Comparison of ENCODE assay signal across 23 cellular contexts in genomic region chr6:44636576-44637248, GRCh38.
DNase-seq lines count a peak whose midpoint lies in the region; ATAC-seq and TF ChIP-seq lines count a peak whose summit lies in the region.
"Had no signal": no experiment of that assay in that cellular context is flagged by ENCODE, and none has a peak within 500 bp of the region (broad histone marks: within the 10 kb centered on the region; RNA-seq: fewer than 3 reads in every experiment).

No MANE protein-coding gene starts in this region.

- no peak for TF ChIP-seq POLR2A in uterus (IDR thresholded peaks at IDR 0.05)

- DNase-seq in Right ventricle myocardium superior (no peak), left ventricle myocardium superior (no peak), cerebellar cortex (ENCODE audit: low spot score) (peak; percentile 82), fibroblast of the aortic adventitia (ENCODE audit: low read depth) (peak; percentile 84), mammary epithelial cell (no peak), uterus (no peak), SIG-M5 treated with dmso at 0.1 percent for 504 hours (lab: John Stamatoyannopoulos, UW; ENCODE audit: unreplicated experiment) (no peak)
- DNase-seq in activated T-helper 1 cell treated with anti-CD3 and anti-CD28 coated beads, Interleukin-12 subunit alpha, Interleukin-12 subunit beta, Interleukin-2, Interleukin-4 antibody, amounts not matched to agents 30 ng/mL and 10 ng/mL and 1 ng/mL, durations not matched to agents 14 hours and 24 hours and 36 hours (ENCODE audit: low spot score), result no peak
- DNase-seq: 8988T, ACHN, DMS153, DND-41, H7, KG1, MM.1S, NCI-H1417, NCI-H1694, NCI-H2081, NCI-H345, NCI-H524 treated with DMSO at 0.1 percent for 48 hours, NCI-H774, SJCRH30 had no signal

- no peaks in the 10 kb centered on the region for H3K36me3 Mint-ChIP-seq in activated T-helper 1 cell treated with anti-CD3 and anti-CD28 coated beads, Interleukin-12 subunit alpha, Interleukin-12 subunit beta, Interleukin-2, Interleukin-4 antibody, amounts not matched to agents 30 ng/mL and 10 ng/mL and 1 ng/mL, durations not matched to agents 14 hours and 24 hours and 36 hours (ENCODE audit: low read depth)

- intact Hi-C loops in Right ventricle myocardium superior (cut with DNase I), result loop anchor here (10.0 kb wide), 1 partner anchor 152 kb away; no protein-coding TSS in a partner anchor
- intact Hi-C loops in left ventricle myocardium superior (cut with micrococcal nuclease), result no loop called here
- intact Hi-C loops in mammary epithelial cell (cut with micrococcal nuclease), result no loop called here
- intact Hi-C loops in activated T-helper 1 cell treated with anti-CD3 and anti-CD28 coated beads, Interleukin-12 subunit alpha, Interleukin-12 subunit beta, Interleukin-2, Interleukin-4 antibody, amounts not matched to agents 30 ng/mL and 10 ng/mL and 1 ng/mL, durations not matched to agents 14 hours and 24 hours and 36 hours (cut with micrococcal nuclease), result no loop called here
- intact Hi-C loops in uterus (cut with DNase I; ENCODE audit: low total_unique reads), result no loop called here

- H3K9ac ChIP-seq in mammary epithelial cell (ENCODE audit: insufficient read depth, low read length), result no peak overlapping the region

- no peak overlapping the region for H3K27ac ChIP-seq in mammary epithelial cell (ENCODE audit: insufficient read depth, low read depth, low read length)
- H3K27ac ChIP-seq in uterus, result no peak overlapping the region
- H3K27ac ChIP-seq: SJCRH30 had no signal

- no peaks in the 10 kb centered on the region for H3K79me2 ChIP-seq in mammary epithelial cell (ENCODE audit: insufficient read depth, low read length)

- no peak overlapping the region for H3K4me3 Mint-ChIP-seq in activated T-helper 1 cell treated with anti-CD3 and anti-CD28 coated beads, Interleukin-12 subunit alpha, Interleukin-12 subunit beta, Interleukin-2, Interleukin-4 antibody, amounts not matched to agents 30 ng/mL and 10 ng/mL and 1 ng/mL, durations not matched to agents 14 hours and 24 hours and 36 hours

- H3K4me1 Mint-ChIP-seq in activated T-helper 1 cell treated with anti-CD3 and anti-CD28 coated beads, Interleukin-12 subunit alpha, Interleukin-12 subunit beta, Interleukin-2, Interleukin-4 antibody, amounts not matched to agents 30 ng/mL and 10 ng/mL and 1 ng/mL, durations not matched to agents 14 hours and 24 hours and 36 hours (ENCODE audit: low read depth), result peaks cover 3% of the 10 kb centered on the region

- H3K27ac Mint-ChIP-seq in activated T-helper 1 cell treated with anti-CD3 and anti-CD28 coated beads, Interleukin-12 subunit alpha, Interleukin-12 subunit beta, Interleukin-2, Interleukin-4 antibody, amounts not matched to agents 30 ng/mL and 10 ng/mL and 1 ng/mL, durations not matched to agents 14 hours and 24 hours and 36 hours, result no peak overlapping the region

- WGBS in mammary epithelial cell (ENCODE audit: low coverage, missing lambda C conversion rate), result 28% methylated on average over 13 of the region's 13 CpGs

- CTCF ChIA-PET in mammary epithelial cell (lab: Charles Lee; ENCODE audit: low non-redundant PET), result no interaction called here

- no peak overlapping the region for H2AFZ ChIP-seq in mammary epithelial cell (ENCODE audit: low read depth, low read length)

- H3K9me3 ChIP-seq in mammary epithelial cell (replicated peaks; ENCODE audit: insufficient read depth, low read length), result no peaks in the 10 kb centered on the region
- no peaks in the 10 kb centered on the region for H3K9me3 ChIP-seq in uterus
- H3K9me3 ChIP-seq: SJCRH30 had no signal

- dilution Hi-C loops in mammary epithelial cell (cut with HindIII; ENCODE audit: low sequenced_read_pairs), result no loop called here

- TF ChIP-seq CTCF in fibroblast of the aortic adventitia (IDR thresholded peaks at IDR 0.05; ENCODE audit: insufficient read depth, low read length) (no peak), mammary epithelial cell (conservative IDR thresholded peaks at IDR 0.05 in 1 of 2, IDR thresholded peaks at IDR 0.05 in 1 of 2; ENCODE audit: extremely low read depth in 1 of 2, insufficient read depth in 1 of 2, low read depth in 1 of 2, low read length in 2 of 2) (no peak), uterus (IDR thresholded peaks at IDR 0.05) (no peak)

- H3K4me2 ChIP-seq in mammary epithelial cell (ENCODE audit: insufficient read depth, low read depth, low read length), result no peak overlapping the region

- ATAC-seq in Right ventricle myocardium superior (ENCODE audit: poor library complexity), result peak; percentile 36
- no peak for ATAC-seq in left ventricle myocardium superior
- ATAC-seq: SK-N-SH treated with all-trans-retinoic acid at 6 μM for 48 hours had no signal

- no TSS peak for BruUV-seq in mammary epithelial cell (replicated peaks; lab: Mats Ljungman, UMichigan)

- H3K9me3 Mint-ChIP-seq in activated T-helper 1 cell treated with anti-CD3 and anti-CD28 coated beads, Interleukin-12 subunit alpha, Interleukin-12 subunit beta, Interleukin-2, Interleukin-4 antibody, amounts not matched to agents 30 ng/mL and 10 ng/mL and 1 ng/mL, durations not matched to agents 14 hours and 24 hours and 36 hours, result no peaks in the 10 kb centered on the region

- H3K36me3 ChIP-seq in mammary epithelial cell (ENCODE audit: insufficient read depth, low read length), result no peaks in the 10 kb centered on the region
- H3K36me3 ChIP-seq in uterus, result no peaks in the 10 kb centered on the region
- H3K36me3 ChIP-seq: SJCRH30 had no signal

- H3K27me3 ChIP-seq in mammary epithelial cell (ENCODE audit: insufficient read depth, low read length) (no peaks in the 10 kb centered on the region), uterus (no peaks in the 10 kb centered on the region)
- H3K27me3 ChIP-seq: SJCRH30 had no signal

- in situ Hi-C loops in mammary epithelial cell (cut with MboI; ENCODE audit: low sequenced_read_pairs in 2 of 2), result no loop called here

- H3K4me3 ChIP-seq in fibroblast of the aortic adventitia (ENCODE audit: low read depth, low read length) (no peak overlapping the region), mammary epithelial cell (replicated peaks in 1 of 3; ENCODE audit: insufficient read depth in 1 of 3, low read depth in 2 of 3, low read length in 3 of 3) (no peak overlapping the region), uterus (no peak overlapping the region)
- H3K4me3 ChIP-seq: SJCRH30 had no signal

- no peaks in the 10 kb centered on the region for H4K20me1 ChIP-seq in mammary epithelial cell (ENCODE audit: insufficient read depth, low read length)

- peaks cover 3% of the 10 kb centered on the region for H3K27me3 Mint-ChIP-seq in activated T-helper 1 cell treated with anti-CD3 and anti-CD28 coated beads, Interleukin-12 subunit alpha, Interleukin-12 subunit beta, Interleukin-2, Interleukin-4 antibody, amounts not matched to agents 30 ng/mL and 10 ng/mL and 1 ng/mL, durations not matched to agents 14 hours and 24 hours and 36 hours (ENCODE audit: insufficient read depth)

- H3K4me1 ChIP-seq in mammary epithelial cell (ENCODE audit: insufficient read depth, low read length) (no peaks in the 10 kb centered on the region), uterus (no peaks in the 10 kb centered on the region)

Comparison
In these comparisons a context has a peak if more than half of its experiments do, and no peak if none do; other contexts are left out.
1. DNase-seq: peak in cerebellar cortex (single experiment) and fibroblast of the aortic adventitia (single experiment); none in Right ventricle myocardium superior (single experiment), left ventricle myocardium superior (single experiment), mammary epithelial cell (single experiment), activated T-helper 1 cell treated with anti-CD3 and anti-CD28 coated beads, Interleukin-12 subunit alpha, Interleukin-12 subunit beta, Interleukin-2, Interleukin-4 antibody, amounts not matched to agents 30 ng/mL and 10 ng/mL and 1 ng/mL, durations not matched to agents 14 hours and 24 hours and 36 hours (single experiment), uterus (0 of 2) and SIG-M5 treated with dmso at 0.1 percent for 504 hours (single experiment).